In genomic region chr6:116475151-116475550, GRCh38 we compare ENCODE assay signal across 12 cellular contexts. TPM values are rescaled to one million over a fixed set of nuclear protein-coding genes. Genes with fewer than 3 reads are reported as not detected.
A peak's percentile ranks its signal among the peaks of the same experiment; 100 is the strongest.
DNase-seq lines count a peak whose midpoint lies in the region; ATAC-seq and TF ChIP-seq lines count a peak whose summit lies in the region.
"Had no signal": no experiment of that assay in that cellular context is flagged by ENCODE, and none has a peak within 500 bp of the region (broad histone marks: within the 10 kb centered on the region; RNA-seq: fewer than 3 reads in every experiment).

No MANE protein-coding gene starts in this region.

- peak overlapping the region; percentile 52 for H3K4me3 Mint-ChIP-seq in T-helper 2 cell treated with Interferon-gamma antibody and Interleukin-4, amounts not matched to agents 5 μg/mL and 100 μg/mL, for 36 hours
- H3K4me3 Mint-ChIP-seq in T-cell: peak overlapping the region in 2 of 3 donors; percentile 66 to 74
- H3K4me3 Mint-ChIP-seq in natural killer cell: peak overlapping the region; percentile 87

- CTCF ChIA-PET in T-cell (lab: Charles Lee): interaction anchor here in 1 of 2 donors (0.7 kb wide), 1 partner anchor 85 kb away, joined by 3 read pairs; no protein-coding TSS in a partner anchor

- no peaks in the 10 kb centered on the region for H3K27me3 ChIP-seq in Karpas-422 (ENCODE audit: low read length)
- H3K27me3 ChIP-seq: MG63 had no signal

- no peaks in the 10 kb centered on the region for H4K20me1 ChIP-seq in Karpas-422 (ENCODE audit: insufficient read depth, low read depth, low read length)

- no peaks in the 10 kb centered on the region for H3K9me3 ChIP-seq in Karpas-422 (ENCODE audit: low read length)
- H3K9me3 ChIP-seq: MG63 had no signal

- no peak overlapping the region for H3K4me3 ChIP-seq in Karpas-422 (ENCODE audit: low read length)
- H3K4me3 ChIP-seq: MG63 had no signal

- peaks cover 22% of the 10 kb centered on the region for H3K4me1 ChIP-seq in Karpas-422 (ENCODE audit: low read length)

- no peaks in the 10 kb centered on the region for H3K9me2 ChIP-seq in Karpas-422 (replicated peaks; ENCODE audit: insufficient read depth, low read length)

- peaks cover 1% of the 10 kb centered on the region for H3K36me3 Mint-ChIP-seq in T-helper 2 cell treated with Interferon-gamma antibody and Interleukin-4, amounts not matched to agents 5 μg/mL and 100 μg/mL, for 36 hours (ENCODE audit: low read depth)
- H3K36me3 Mint-ChIP-seq in T-cell (no peaks in the 10 kb centered on the region), natural killer cell (no peaks in the 10 kb centered on the region)

- peaks cover 23% of the 10 kb centered on the region for H3K4me1 Mint-ChIP-seq in T-helper 2 cell treated with Interferon-gamma antibody and Interleukin-4, amounts not matched to agents 5 μg/mL and 100 μg/mL, for 36 hours (ENCODE audit: low read depth)
- peaks cover 22 to 30% (median 23%) of the 10 kb centered on the region in 3 donors for H3K4me1 Mint-ChIP-seq in T-cell
- H3K4me1 Mint-ChIP-seq in natural killer cell: peaks cover 26 to 33% of the 10 kb centered on the region in 2 donors

- H2AFZ ChIP-seq in Karpas-422 (ENCODE audit: low read length): peak overlapping the region; percentile 40

- intact Hi-C loops in natural killer cell (cut with micrococcal nuclease): no loop called here
- intact Hi-C loops in left colon (cut with DNase I, micrococcal nuclease): no loop called here

- H3K9ac ChIP-seq in Karpas-422 (ENCODE audit: low read length): no peak overlapping the region

- no peak overlapping the region for H3K27ac ChIP-seq in Karpas-422 (ENCODE audit: low read length)
- no peak overlapping the region for H3K27ac ChIP-seq in substantia nigra (ENCODE audit: low read depth, low read length, poor library complexity, severe bottlenecking)

- H3K27me3 Mint-ChIP-seq in T-helper 2 cell treated with Interferon-gamma antibody and Interleukin-4, amounts not matched to agents 5 μg/mL and 100 μg/mL, for 36 hours (ENCODE audit: low read depth): peaks cover 46% of the 10 kb centered on the region
- peaks cover 0 to 8% of the 10 kb centered on the region in 2 donors for H3K27me3 Mint-ChIP-seq in T-cell
- no peaks in the 10 kb centered on the region for H3K27me3 Mint-ChIP-seq in natural killer cell (ENCODE audit: low read depth in 2 of 2)

- DNase-seq in T-helper 2 cell treated with Interferon-gamma antibody and Interleukin-4, amounts not matched to agents 5 μg/mL and 100 μg/mL, for 36 hours (ENCODE audit: low spot score): no peak
- DNase-seq in T-helper 2 cell (no peak), Karpas-422 (no peak), T-cell (no peak), natural killer cell (no peak), glomerular visceral epithelial cell (ENCODE audit: extremely low spot score) (no peak), substantia nigra (lab: John Stamatoyannopoulos, UW) (no peak), left colon (no peak)
- DNase-seq: effector memory CD4-positive, alpha-beta T cell; HCEC 1CT; MG63; NCI-H2171 had no signal

- H3K9me3 Mint-ChIP-seq in T-helper 2 cell treated with Interferon-gamma antibody and Interleukin-4, amounts not matched to agents 5 μg/mL and 100 μg/mL, for 36 hours: peaks cover 4% of the 10 kb centered on the region
- H3K9me3 Mint-ChIP-seq in T-cell: no peaks in the 10 kb centered on the region
- no peaks in the 10 kb centered on the region for H3K9me3 Mint-ChIP-seq in natural killer cell

- H3K27ac Mint-ChIP-seq in T-helper 2 cell treated with Interferon-gamma antibody and Interleukin-4, amounts not matched to agents 5 μg/mL and 100 μg/mL, for 36 hours: peak overlapping the region; percentile 68
- H3K27ac Mint-ChIP-seq in T-cell: peak overlapping the region in 1 of 2 donors; percentile 89
- H3K27ac Mint-ChIP-seq in natural killer cell: peak overlapping the region; percentile 88 to 90

- no peaks in the 10 kb centered on the region for H3K79me2 ChIP-seq in Karpas-422 (ENCODE audit: low read length)

- TF ChIP-seq CTCF in natural killer cell (IDR thresholded peaks at IDR 0.05): no peak

- H3K4me2 ChIP-seq in Karpas-422 (ENCODE audit: low read depth, low read length, poor library complexity, severe bottlenecking): peak overlapping the region; percentile 57

- POLR2A ChIA-PET in T-cell (lab: Charles Lee): no interaction called here

- H3K36me3 ChIP-seq in Karpas-422 (ENCODE audit: insufficient read depth, low read length): no peaks in the 10 kb centered on the region
- H3K36me3 ChIP-seq: MG63 had no signal

- ATAC-seq in T-cell (replicated peaks in 1 of 4) (no peak), natural killer cell (no peak), left colon (no peak)

RNA-seq across cellular contexts. Expression of gene CALHM6, which starts 14.0 kb away (rescaled TPM):
- total RNA-seq in Karpas-422 (2014; rRNA removed; shearing (Covaris generic); ENCODE audit: low replicate concordance): 0.25 TPM in 1 of 2 replicates, not detected in the other
- total RNA-seq in T-cell (10 to 100 TPM in 1 of 5 donors, 1 to 10 TPM in 3, under 1 TPM in 1; 0.53 to 15.4 (median 3.8) TPM), natural killer cell (10 to 100 TPM in 2 of 3 donors, 1 to 10 TPM in 1; 7.9 to 20.6 (median 12.3) TPM), left colon (1 to 10 TPM in 1 of 2 donors, under 1 TPM in 1; 0.61 to 4.2 TPM)

RNA-seq across cellular contexts. Expression of gene CALHM5, which starts 36.3 kb away (rescaled TPM):
- not detected in 2 replicates for total RNA-seq in Karpas-422 (2014; rRNA removed; shearing (Covaris generic); ENCODE audit: low replicate concordance)
- total RNA-seq in T-cell (not detected), natural killer cell (under 1 TPM in 2 of 3 donors, not detected in 1; 0.05 TPM), left colon (under 1 TPM; 0.18 to 0.64 TPM)
